Comparison of ENCODE assay signal across 1 cellular context in genomic region chr5:171395042-171395441, GRCh38.
TF ChIP-seq lines count a peak whose summit lies in the region.

No MANE protein-coding gene starts in this region.

TF ChIP-seq in HepG2, 621 proteins besides CTCF, POLR2A, EP300 and RAD21:
- TF ChIP-seq XBP1 (CRISPR knock-in tag; IDR thresholded peaks at IDR 0.05) (no peak), RBFOX2 (IDR thresholded peaks at IDR 0.05; ENCODE audit: low read depth, low read length) (peak; percentile 36; the same call in 1 of the 2 replicates)
TF ChIP-seq in HepG2: peak in this region for 1.
